1 cellular context compared by ENCODE assay signal in the genomic region with DNA sequence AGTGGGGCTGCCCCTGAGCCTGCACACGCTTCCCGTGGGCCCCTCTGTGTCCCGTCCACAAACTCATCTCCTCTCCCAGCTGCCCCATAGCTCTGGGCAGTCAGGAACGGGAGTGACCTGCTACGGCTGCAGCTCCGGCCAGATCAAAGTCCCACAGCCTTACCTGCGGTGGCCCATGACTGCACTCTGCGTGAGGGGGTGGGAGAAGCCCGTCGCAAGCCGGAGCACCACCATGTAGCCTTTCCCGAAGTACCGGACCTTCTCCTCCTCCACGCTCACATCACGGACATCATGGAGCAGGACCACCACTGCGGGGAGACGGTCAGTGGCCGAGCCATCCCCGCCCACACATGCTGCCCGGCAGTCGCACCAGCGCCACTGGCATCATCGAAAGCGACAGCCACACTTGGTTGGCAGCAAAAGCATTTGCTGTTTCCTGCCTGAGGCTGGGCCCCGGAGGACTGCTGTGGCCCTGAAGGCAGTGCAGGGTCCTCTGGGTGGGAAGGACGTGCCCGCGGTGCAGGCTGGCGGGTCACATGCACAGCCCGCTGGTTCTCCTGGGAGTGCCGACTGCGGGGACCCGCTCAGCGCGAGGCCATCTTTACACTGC.
TF ChIP-seq lines count a peak whose summit lies in the region.

No MANE protein-coding gene starts in this region.

TF ChIP-seq in K562, 482 proteins besides CTCF, POLR2A, EP300 and RAD21:
- TF ChIP-seq, protein P1, sequence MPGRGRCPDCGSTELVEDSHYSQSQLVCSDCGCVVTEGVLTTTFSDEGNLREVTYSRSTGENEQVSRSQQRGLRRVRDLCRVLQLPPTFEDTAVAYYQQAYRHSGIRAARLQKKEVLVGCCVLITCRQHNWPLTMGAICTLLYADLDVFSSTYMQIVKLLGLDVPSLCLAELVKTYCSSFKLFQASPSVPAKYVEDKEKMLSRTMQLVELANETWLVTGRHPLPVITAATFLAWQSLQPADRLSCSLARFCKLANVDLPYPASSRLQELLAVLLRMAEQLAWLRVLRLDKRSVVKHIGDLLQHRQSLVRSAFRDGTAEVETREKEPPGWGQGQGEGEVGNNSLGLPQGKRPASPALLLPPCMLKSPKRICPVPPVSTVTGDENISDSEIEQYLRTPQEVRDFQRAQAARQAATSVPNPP (IDR thresholded peaks at IDR 0.05; ENCODE audit: borderline replicate concordance, insufficient read depth, insufficient read length), result no peak
- TF ChIP-seq HDAC3 (IDR thresholded peaks at IDR 0.05; ENCODE audit: borderline replicate concordance, partially characterized antibody) (no peak), KLF10 (CRISPR knock-in tag; IDR thresholded peaks at IDR 0.05) (no peak), STAT5B (CRISPR knock-in tag; IDR thresholded peaks at IDR 0.05) (no peak), ILF3 (IDR thresholded peaks at IDR 0.05; ENCODE audit: borderline replicate concordance) (no peak), POLR2B (IDR thresholded peaks at IDR 0.05; ENCODE audit: low read depth, partially characterized antibody) (no peak), ZNF76 (CRISPR knock-in tag; IDR thresholded peaks at IDR 0.05; ENCODE audit: borderline replicate concordance) (no peak), EHMT2 (IDR thresholded peaks at IDR 0.05) (no peak), RBM22 (IDR thresholded peaks at IDR 0.05; ENCODE audit: low read depth, low read length, poor library complexity, severe bottlenecking) (peak; percentile 20), POLR2G (IDR thresholded peaks at IDR 0.05; ENCODE audit: low read depth, low read length) (peak; percentile 42; the same call in 1 of the 2 replicates)
- TF ChIP-seq, protein P2, sequence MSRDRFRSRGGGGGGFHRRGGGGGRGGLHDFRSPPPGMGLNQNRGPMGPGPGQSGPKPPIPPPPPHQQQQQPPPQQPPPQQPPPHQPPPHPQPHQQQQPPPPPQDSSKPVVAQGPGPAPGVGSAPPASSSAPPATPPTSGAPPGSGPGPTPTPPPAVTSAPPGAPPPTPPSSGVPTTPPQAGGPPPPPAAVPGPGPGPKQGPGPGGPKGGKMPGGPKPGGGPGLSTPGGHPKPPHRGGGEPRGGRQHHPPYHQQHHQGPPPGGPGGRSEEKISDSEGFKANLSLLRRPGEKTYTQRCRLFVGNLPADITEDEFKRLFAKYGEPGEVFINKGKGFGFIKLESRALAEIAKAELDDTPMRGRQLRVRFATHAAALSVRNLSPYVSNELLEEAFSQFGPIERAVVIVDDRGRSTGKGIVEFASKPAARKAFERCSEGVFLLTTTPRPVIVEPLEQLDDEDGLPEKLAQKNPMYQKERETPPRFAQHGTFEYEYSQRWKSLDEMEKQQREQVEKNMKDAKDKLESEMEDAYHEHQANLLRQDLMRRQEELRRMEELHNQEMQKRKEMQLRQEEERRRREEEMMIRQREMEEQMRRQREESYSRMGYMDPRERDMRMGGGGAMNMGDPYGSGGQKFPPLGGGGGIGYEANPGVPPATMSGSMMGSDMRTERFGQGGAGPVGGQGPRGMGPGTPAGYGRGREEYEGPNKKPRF (IDR thresholded peaks at IDR 0.05; ENCODE audit: low read depth, low read length), result no peak
- TF ChIP-seq, protein P3, sequence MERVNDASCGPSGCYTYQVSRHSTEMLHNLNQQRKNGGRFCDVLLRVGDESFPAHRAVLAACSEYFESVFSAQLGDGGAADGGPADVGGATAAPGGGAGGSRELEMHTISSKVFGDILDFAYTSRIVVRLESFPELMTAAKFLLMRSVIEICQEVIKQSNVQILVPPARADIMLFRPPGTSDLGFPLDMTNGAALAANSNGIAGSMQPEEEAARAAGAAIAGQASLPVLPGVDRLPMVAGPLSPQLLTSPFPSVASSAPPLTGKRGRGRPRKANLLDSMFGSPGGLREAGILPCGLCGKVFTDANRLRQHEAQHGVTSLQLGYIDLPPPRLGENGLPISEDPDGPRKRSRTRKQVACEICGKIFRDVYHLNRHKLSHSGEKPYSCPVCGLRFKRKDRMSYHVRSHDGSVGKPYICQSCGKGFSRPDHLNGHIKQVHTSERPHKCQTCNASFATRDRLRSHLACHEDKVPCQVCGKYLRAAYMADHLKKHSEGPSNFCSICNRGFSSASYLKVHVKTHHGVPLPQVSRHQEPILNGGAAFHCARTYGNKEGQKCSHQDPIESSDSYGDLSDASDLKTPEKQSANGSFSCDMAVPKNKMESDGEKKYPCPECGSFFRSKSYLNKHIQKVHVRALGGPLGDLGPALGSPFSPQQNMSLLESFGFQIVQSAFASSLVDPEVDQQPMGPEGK (CRISPR knock-in tag; IDR thresholded peaks at IDR 0.05; ENCODE audit: borderline replicate concordance), result no peak
- TF ChIP-seq, protein P4, sequence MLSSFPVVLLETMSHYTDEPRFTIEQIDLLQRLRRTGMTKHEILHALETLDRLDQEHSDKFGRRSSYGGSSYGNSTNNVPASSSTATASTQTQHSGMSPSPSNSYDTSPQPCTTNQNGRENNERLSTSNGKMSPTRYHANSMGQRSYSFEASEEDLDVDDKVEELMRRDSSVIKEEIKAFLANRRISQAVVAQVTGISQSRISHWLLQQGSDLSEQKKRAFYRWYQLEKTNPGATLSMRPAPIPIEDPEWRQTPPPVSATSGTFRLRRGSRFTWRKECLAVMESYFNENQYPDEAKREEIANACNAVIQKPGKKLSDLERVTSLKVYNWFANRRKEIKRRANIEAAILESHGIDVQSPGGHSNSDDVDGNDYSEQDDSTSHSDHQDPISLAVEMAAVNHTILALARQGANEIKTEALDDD (IDR thresholded peaks at IDR 0.05), result no peak
